8 cellular contexts compared by ENCODE assay signal in the genomic region with DNA sequence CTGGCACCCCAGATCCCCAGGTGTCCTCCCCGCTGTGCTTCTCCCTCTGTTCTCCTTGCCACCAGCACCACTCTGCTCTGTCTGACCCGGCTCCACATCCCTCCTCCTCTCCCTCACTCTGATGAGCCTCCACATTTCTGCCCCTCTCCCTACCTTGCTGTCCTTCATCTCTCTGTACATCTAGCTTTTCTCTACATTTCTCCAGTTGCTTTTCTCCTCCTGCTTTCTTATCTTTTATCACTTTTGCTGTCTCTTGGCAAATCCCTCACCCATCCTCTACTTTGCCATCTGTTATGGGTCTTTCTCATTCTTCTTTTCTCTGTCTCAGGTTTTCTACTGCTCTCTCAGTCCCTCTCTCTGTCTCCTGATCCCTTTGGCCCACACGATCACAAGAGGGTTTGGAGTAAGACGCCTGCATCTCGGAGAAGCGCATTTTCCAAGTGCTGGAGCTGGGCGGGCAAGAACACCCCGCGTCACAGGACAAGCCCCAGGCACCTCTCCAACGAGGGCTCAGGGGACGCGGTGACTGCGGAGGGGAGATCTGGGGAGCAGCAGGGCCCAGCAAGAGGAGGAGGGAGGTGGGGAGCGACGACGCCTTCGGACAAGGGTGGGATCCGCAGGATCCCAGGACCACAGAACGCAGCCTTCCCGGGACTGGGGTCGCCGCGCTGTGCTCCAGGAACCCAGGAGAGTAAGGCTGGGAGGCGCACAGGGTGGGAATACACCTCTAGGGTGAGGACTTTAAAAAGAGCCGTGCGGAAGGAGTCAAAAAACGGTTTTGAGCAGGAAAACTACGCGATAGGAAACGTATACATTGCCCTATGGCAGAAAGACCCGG. TPM values are rescaled to one million over a fixed set of nuclear protein-coding genes. Genes with fewer than 3 reads are reported as not detected.
DNase-seq lines count a peak whose midpoint lies in the region; ATAC-seq, FAIRE-seq and TF ChIP-seq lines count a peak whose summit lies in the region.
"Not testable (repeated sequence)": the region's sequence is repeated elsewhere in the genome, so short reads cannot be mapped to it uniquely, and the experiment has no call there.

No MANE protein-coding gene starts in this region.

- not testable (repeated sequence) for H4K20me1 ChIP-seq in osteoblast (ENCODE audit: insufficient read depth, low read length)

- peaks cover 14% of the 10 kb centered on the region for H3K36me3 ChIP-seq in osteoblast (ENCODE audit: insufficient read depth, low read length)

- not testable (repeated sequence) for H3K79me2 ChIP-seq in osteoblast (ENCODE audit: insufficient read depth, low read length)

- peak; percentile 3 for ATAC-seq in HG02798 (IDR thresholded peaks at IDR 0.05; ENCODE audit: poor library complexity, unreplicated experiment)

- H3K4me3 ChIP-seq in GM08714 (ENCODE audit: low read length) (peak overlapping the region; percentile 84), osteoblast (ENCODE audit: insufficient read depth, low read length) (peak overlapping the region; percentile 80)

- not testable (repeated sequence) for FAIRE-seq in urothelium cell line (lab: Jason Lieb, UNC)

- H3K27me3 ChIP-seq in osteoblast (ENCODE audit: insufficient read depth, low read length): not testable (repeated sequence)

- H3K27ac ChIP-seq in osteoblast (ENCODE audit: low read depth, low read length): peak overlapping the region; percentile 68

- peak overlapping the region; percentile 96 for H3K4me2 ChIP-seq in osteoblast (ENCODE audit: insufficient read depth, low read length)

- DNase-seq in NCI-H146 (lab: John Stamatoyannopoulos, UW): peak; percentile 29
- DNase-seq in activated CD8-positive, alpha-beta memory T cell treated with anti-CD3 and anti-CD28 coated beads for 24 hours: peak; percentile 62
- peak; percentile 24 for DNase-seq in dermis blood vessel endothelial cell
- peak; percentile 5 for DNase-seq in iPS-NIHi11 (ENCODE audit: low spot score)
- not testable (repeated sequence) for DNase-seq in osteoblast (ENCODE audit: insufficient read length, low spot score, missing footprints)
- DNase-seq in urothelium cell line (ENCODE audit: low spot score): peak; percentile 2

- peak overlapping the region; percentile 94 for H2AFZ ChIP-seq in osteoblast (ENCODE audit: low read length)

- H3K4me1 ChIP-seq in osteoblast (ENCODE audit: insufficient read depth, low read length): not testable (repeated sequence)

- not testable (repeated sequence) for TF ChIP-seq CTCF in osteoblast (IDR thresholded peaks at IDR 0.05; ENCODE audit: extremely low read depth, low read depth, low read length)

- H3K9me3 ChIP-seq in osteoblast (ENCODE audit: low read depth, low read length): not testable (repeated sequence)

RNA-seq across cellular contexts. Expression of a gene that starts 0.7 kb away (rescaled TPM):
- total RNA-seq in dermis blood vessel endothelial cell (23.5 and 24.8 TPM in 2 replicates), osteoblast (23.0 and 23.2 TPM in 2 replicates)

RNA-seq across cellular contexts. Expression of a gene that starts 35.3 kb away (rescaled TPM):
- 29.6 and 30.5 TPM in 2 replicates for total RNA-seq in dermis blood vessel endothelial cell
- 15.0 and 23.2 TPM in 2 replicates for total RNA-seq in osteoblast

RNA-seq across cellular contexts. Expression of a gene that starts 40.7 kb away (rescaled TPM):
- total RNA-seq in dermis blood vessel endothelial cell: 9.3 and 16.0 TPM in 2 replicates
- total RNA-seq in osteoblast: 10.0 and 11.2 TPM in 2 replicates
